In the genomic region with DNA sequence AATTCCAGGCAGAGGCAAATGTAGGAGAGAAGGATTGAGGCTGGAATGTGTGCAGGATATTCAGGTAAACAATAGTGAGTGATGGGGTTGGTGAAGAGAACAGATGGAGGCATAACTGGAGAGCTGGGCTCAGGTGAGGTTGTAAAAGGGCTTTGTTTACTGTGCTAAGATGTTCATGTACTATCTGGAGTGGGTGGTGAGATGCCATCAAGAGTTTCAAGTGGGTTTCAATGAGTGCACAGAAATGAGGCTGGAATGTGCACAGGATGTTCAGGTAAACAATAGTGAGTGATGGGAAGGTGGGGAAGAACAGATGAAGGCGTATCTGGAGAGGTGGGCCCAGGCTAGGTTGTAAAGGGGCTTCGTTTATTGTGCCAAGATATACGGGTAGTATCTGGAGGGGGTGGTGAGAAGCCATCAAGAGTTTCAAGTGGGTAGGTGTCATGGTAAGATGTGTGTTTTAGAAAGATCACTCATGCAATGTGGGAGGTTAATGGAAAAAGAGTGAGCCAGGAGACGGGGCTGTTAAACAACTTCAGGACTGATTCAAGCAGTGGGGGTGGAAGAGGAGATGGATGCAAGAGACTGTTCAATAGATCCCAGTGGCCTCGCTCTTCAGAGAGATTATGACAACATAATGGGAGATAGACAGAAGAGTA, we compare ENCODE assay signal across 29 cellular contexts. TPM values are rescaled to one million over a fixed set of nuclear protein-coding genes. Genes with fewer than 3 reads are reported as not detected.
DNase-seq lines count a peak whose midpoint lies in the region; ATAC-seq and TF ChIP-seq lines count a peak whose summit lies in the region.
"Had no signal": no experiment of that assay in that cellular context is flagged by ENCODE, and none has a peak within 500 bp of the region (broad histone marks: within the 10 kb centered on the region; RNA-seq: fewer than 3 reads in every experiment).

No MANE protein-coding gene starts in this region.

- peaks cover 6% of the 10 kb centered on the region for H3K27me3 Mint-ChIP-seq in activated T-cell treated with anti-CD3 and anti-CD28 coated beads, Interleukin-2, amount 50 U/mL, for 4 hours (ENCODE audit: low read depth)
- peaks cover 2 to 6% (median 2%) of the 10 kb centered on the region in 3 donors for H3K27me3 Mint-ChIP-seq in CD14-positive monocyte (ENCODE audit: low read depth in 3 of 3)
- peaks cover 2% of the 10 kb centered on the region for H3K27me3 Mint-ChIP-seq in activated T-helper 1 cell treated with anti-CD3 and anti-CD28 coated beads, Interleukin-12 subunit alpha, Interleukin-12 subunit beta, Interleukin-2, Interleukin-4 antibody, amounts not matched to agents 30 ng/mL and 10 ng/mL and 1 ng/mL, durations not matched to agents 14 hours and 24 hours and 36 hours (ENCODE audit: insufficient read depth)
- H3K27me3 Mint-ChIP-seq: activated CD4-positive, alpha-beta memory T cell treated with anti-CD3 and anti-CD28 coated beads, Interleukin-2, amount 10 ng/mL, durations not matched to agents 7 days and 5 days had no signal

- TF ChIP-seq CTCF in left lung (IDR thresholded peaks at IDR 0.05) (no peak), CD14-positive monocyte (IDR thresholded peaks at IDR 0.05) (no peak)

- intact Hi-C loops in left lung (cut with DNase I) (no loop called here), CD14-positive monocyte (cut with micrococcal nuclease) (no loop called here)
- intact Hi-C loops in activated T-helper 1 cell treated with anti-CD3 and anti-CD28 coated beads, Interleukin-12 subunit alpha, Interleukin-12 subunit beta, Interleukin-2, Interleukin-4 antibody, amounts not matched to agents 30 ng/mL and 10 ng/mL and 1 ng/mL, durations not matched to agents 14 hours and 24 hours and 36 hours (cut with micrococcal nuclease), result no loop called here

- no peak overlapping the region for H3K27ac ChIP-seq in left lung
- H3K27ac ChIP-seq: adrenal gland had no signal

- H3K9me3 ChIP-seq in left lung, result no peaks in the 10 kb centered on the region
- H3K9me3 ChIP-seq: adrenal gland had no signal

- H3K4me1 ChIP-seq in left lung, result no peaks in the 10 kb centered on the region
- H3K4me1 ChIP-seq: adrenal gland had no signal

- no peak overlapping the region for H3K4me3 ChIP-seq in left lung
- H3K4me3 ChIP-seq: adrenal gland had no signal

- H3K36me3 Mint-ChIP-seq in activated T-cell treated with anti-CD3 and anti-CD28 coated beads, Interleukin-2, amount 50 U/mL, for 4 hours (ENCODE audit: insufficient read depth), result no peaks in the 10 kb centered on the region
- H3K36me3 Mint-ChIP-seq in CD14-positive monocyte, result no peaks in the 10 kb centered on the region
- H3K36me3 Mint-ChIP-seq in activated T-helper 1 cell treated with anti-CD3 and anti-CD28 coated beads, Interleukin-12 subunit alpha, Interleukin-12 subunit beta, Interleukin-2, Interleukin-4 antibody, amounts not matched to agents 30 ng/mL and 10 ng/mL and 1 ng/mL, durations not matched to agents 14 hours and 24 hours and 36 hours (ENCODE audit: low read depth), result no peaks in the 10 kb centered on the region
- H3K36me3 Mint-ChIP-seq: CD4-positive, alpha-beta memory T cell had no signal

- no peak overlapping the region for H3K4me3 Mint-ChIP-seq in activated T-cell treated with anti-CD3 and anti-CD28 coated beads, Interleukin-2, amount 50 U/mL, for 4 hours
- H3K4me3 Mint-ChIP-seq in CD14-positive monocyte, result no peak overlapping the region
- no peak overlapping the region for H3K4me3 Mint-ChIP-seq in activated T-helper 1 cell treated with anti-CD3 and anti-CD28 coated beads, Interleukin-12 subunit alpha, Interleukin-12 subunit beta, Interleukin-2, Interleukin-4 antibody, amounts not matched to agents 30 ng/mL and 10 ng/mL and 1 ng/mL, durations not matched to agents 14 hours and 24 hours and 36 hours
- H3K4me3 Mint-ChIP-seq: activated CD4-positive, alpha-beta memory T cell treated with anti-CD3 and anti-CD28 coated beads, Interleukin-2, amount 10 ng/mL, durations not matched to agents 7 days and 5 days; CD4-positive, alpha-beta memory T cell; effector memory CD8-positive, alpha-beta T cell had no signal

- H3K4me1 Mint-ChIP-seq in activated T-cell treated with anti-CD3 and anti-CD28 coated beads, Interleukin-2, amount 50 U/mL, for 4 hours (ENCODE audit: low read depth), result peaks cover 6% of the 10 kb centered on the region
- no peaks in the 10 kb centered on the region for H3K4me1 Mint-ChIP-seq in CD14-positive monocyte
- peaks cover 8% of the 10 kb centered on the region for H3K4me1 Mint-ChIP-seq in activated T-helper 1 cell treated with anti-CD3 and anti-CD28 coated beads, Interleukin-12 subunit alpha, Interleukin-12 subunit beta, Interleukin-2, Interleukin-4 antibody, amounts not matched to agents 30 ng/mL and 10 ng/mL and 1 ng/mL, durations not matched to agents 14 hours and 24 hours and 36 hours (ENCODE audit: low read depth)
- H3K4me1 Mint-ChIP-seq: activated CD4-positive, alpha-beta memory T cell treated with anti-CD3 and anti-CD28 coated beads, Interleukin-2, amount 10 ng/mL, durations not matched to agents 7 days and 5 days; CD4-positive, alpha-beta memory T cell had no signal

- DNase-seq in activated T-cell treated with anti-CD3 and anti-CD28 coated beads, Interleukin-2, amount 50 U/mL, for 4 hours, result no peak
- DNase-seq in activated T-cell treated with anti-CD3 and anti-CD28 coated beads for 4 hours (no peak), NCI-H345 (lab: John Stamatoyannopoulos, UW) (peak; percentile 29), left lung (no peak), CD14-positive monocyte (ENCODE audit: low spot score) (no peak), iPS-NIHi7 (ENCODE audit: extremely low spot score) (no peak)
- DNase-seq in activated T-helper 1 cell treated with anti-CD3 and anti-CD28 coated beads, Interleukin-12 subunit alpha, Interleukin-12 subunit beta, Interleukin-2, Interleukin-4 antibody, amounts not matched to agents 30 ng/mL and 10 ng/mL and 1 ng/mL, durations not matched to agents 14 hours and 24 hours and 36 hours (ENCODE audit: low spot score), result no peak
- DNase-seq: activated CD4-positive, alpha-beta memory T cell treated with anti-CD3 and anti-CD28 coated beads, Interleukin-2, amount 10 ng/mL, durations not matched to agents 7 days and 5 days; activated CD4-positive, CD25-positive, alpha-beta regulatory T cell treated with anti-CD3 and anti-CD28 coated beads, Interleukin-2, amount 50 U/mL, for 72 hours; adrenal gland; AML-193; CD4-positive, alpha-beta memory T cell; central memory CD4-positive, alpha-beta T cell; cortex of kidney; effector memory CD8-positive, alpha-beta T cell; EL; HCEC 1CT; hypothalamus; Karpas-422; mesendoderm; NCI-H2107; NCI-H524 treated with DMSO at 0.1 percent for 48 hours; PC-3; stimulated activated CD4-positive, alpha-beta T cell treated with anti-CD3 and anti-CD28 coated beads, Interleukin-4, amount 100 ng/mL, for 24 hours; T-helper 2 cell had no signal

- H3K27ac Mint-ChIP-seq in CD14-positive monocyte, result no peak overlapping the region
- no peak overlapping the region for H3K27ac Mint-ChIP-seq in activated T-helper 1 cell treated with anti-CD3 and anti-CD28 coated beads, Interleukin-12 subunit alpha, Interleukin-12 subunit beta, Interleukin-2, Interleukin-4 antibody, amounts not matched to agents 30 ng/mL and 10 ng/mL and 1 ng/mL, durations not matched to agents 14 hours and 24 hours and 36 hours
- H3K27ac Mint-ChIP-seq: activated CD4-positive, alpha-beta memory T cell treated with anti-CD3 and anti-CD28 coated beads, Interleukin-2, amount 10 ng/mL, durations not matched to agents 7 days and 5 days; CD4-positive, alpha-beta memory T cell; effector memory CD8-positive, alpha-beta T cell had no signal

- H3K36me3 ChIP-seq in left lung, result no peaks in the 10 kb centered on the region
- H3K36me3 ChIP-seq: adrenal gland had no signal

- no peaks in the 10 kb centered on the region for H3K9me3 Mint-ChIP-seq in activated T-cell treated with anti-CD3 and anti-CD28 coated beads, Interleukin-2, amount 50 U/mL, for 4 hours
- peaks cover 2 to 9% (median 4%) of the 10 kb centered on the region in 7 donors for H3K9me3 Mint-ChIP-seq in CD14-positive monocyte
- H3K9me3 Mint-ChIP-seq in activated T-helper 1 cell treated with anti-CD3 and anti-CD28 coated beads, Interleukin-12 subunit alpha, Interleukin-12 subunit beta, Interleukin-2, Interleukin-4 antibody, amounts not matched to agents 30 ng/mL and 10 ng/mL and 1 ng/mL, durations not matched to agents 14 hours and 24 hours and 36 hours, result peaks cover 10% of the 10 kb centered on the region
- H3K9me3 Mint-ChIP-seq: activated CD4-positive, alpha-beta memory T cell treated with anti-CD3 and anti-CD28 coated beads, Interleukin-2, amount 10 ng/mL, durations not matched to agents 7 days and 5 days had no signal

- no peaks in the 10 kb centered on the region for H3K27me3 ChIP-seq in left lung
- H3K27me3 ChIP-seq: adrenal gland had no signal

- peak; percentile 65 to 79 for ATAC-seq in activated T-cell treated with anti-CD3 and anti-CD28 coated beads, Interleukin-2, amount 50 U/mL, for 4 hours
- peak; percentile 88 for ATAC-seq in left lung
- ATAC-seq: effector memory CD8-positive, alpha-beta T cell; HepG2; PC-3; SK-N-SH treated with all-trans-retinoic acid at 6 μM for 48 hours had no signal

RNA-seq across cellular contexts. Expression of gene NMU, which starts 25.4 kb away (rescaled TPM):
- under 1 TPM; 0.50 to 0.92 (median 0.58) TPM for total RNA-seq in activated T-cell treated with anti-CD3 and anti-CD28 coated beads, Interleukin-2, amount 50 U/mL, for 4 hours
- 1 to 10 TPM in 1 of 2 donors, under 1 TPM in 1; 0.81 to 5.7 TPM for total RNA-seq in left lung
- not detected for polyA plus RNA-seq in CD14-positive monocyte
- total RNA-seq in activated T-helper 1 cell treated with anti-CD3 and anti-CD28 coated beads, Interleukin-12 subunit alpha, Interleukin-12 subunit beta, Interleukin-2, Interleukin-4 antibody, amounts not matched to agents 30 ng/mL and 10 ng/mL and 1 ng/mL, durations not matched to agents 14 hours and 24 hours and 36 hours, result 0.27 TPM in 1 of 2 replicates, not detected in the other
- total RNA-seq: A673; CD4-positive, alpha-beta memory T cell; HepG2; osteocyte had no signal
- polyA plus RNA-seq: HepG2 had no signal
